13 cellular contexts compared by ENCODE assay signal in the genomic region with DNA sequence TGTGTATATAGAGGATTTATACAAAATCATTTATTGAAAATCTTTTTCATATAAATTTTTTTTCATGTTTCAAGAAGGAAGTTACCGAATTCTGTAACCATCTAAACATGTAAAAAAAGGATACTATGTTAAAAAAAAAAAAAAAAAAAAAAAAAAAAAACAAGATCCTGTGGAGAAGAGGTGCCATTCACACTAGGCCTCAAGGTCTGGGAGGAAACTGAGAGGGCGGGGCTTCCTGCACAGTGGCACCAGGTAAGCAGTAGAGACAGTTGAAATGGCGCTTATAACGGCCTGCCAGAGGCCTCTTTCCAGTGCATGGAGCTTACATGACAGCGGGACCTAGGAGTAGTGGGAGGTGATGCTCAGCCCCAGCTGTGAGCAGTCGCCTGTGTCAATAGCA. TPM values are rescaled to one million over a fixed set of nuclear protein-coding genes. Genes with fewer than 3 reads are reported as not detected.
DNase-seq lines count a peak whose midpoint lies in the region; ATAC-seq, FAIRE-seq and TF ChIP-seq lines count a peak whose summit lies in the region.
"Had no signal": no experiment of that assay in that cellular context is flagged by ENCODE, and none has a peak within 500 bp of the region (broad histone marks: within the 10 kb centered on the region; RNA-seq: fewer than 3 reads in every experiment).

No MANE protein-coding gene starts in this region.

- H3K27me3 ChIP-seq in Peyer's patch (no peaks in the 10 kb centered on the region), astrocyte (ENCODE audit: insufficient read depth, low read length) (no peaks in the 10 kb centered on the region), trophoblast cell (ENCODE audit: insufficient read depth, low read length) (no peaks in the 10 kb centered on the region)

- H3K9ac ChIP-seq in astrocyte (ENCODE audit: low read length) (no peak overlapping the region), trophoblast cell (ENCODE audit: low read length) (no peak overlapping the region)

- no peak overlapping the region for H2BK120ac ChIP-seq in trophoblast cell (ENCODE audit: insufficient read depth, low read length, poor library complexity)

- no peak for FAIRE-seq in astrocyte (lab: Jason Lieb, UNC)
- FAIRE-seq: urothelium cell line had no signal

- peak; percentile 17 for DNase-seq in activated T-helper 1 cell treated with Interleukin-2 at 50 U/mL for 16 hours (ENCODE audit: low read depth)
- no peak for DNase-seq in activated T-helper 1 cell treated with anti-CD3 and anti-CD28 coated beads, Interleukin-12 subunit alpha, Interleukin-12 subunit beta, Interleukin-2, Interleukin-4 antibody, amounts not matched to agents 30 ng/mL and 10 ng/mL and 1 ng/mL, durations not matched to agents 14 hours and 24 hours and 36 hours (ENCODE audit: low spot score)
- DNase-seq in Peyer's patch, result peak in 2 of 3 donors; percentile 54 to 66
- no peak for DNase-seq in astrocyte (ENCODE audit: low read depth)
- DNase-seq in trophoblast cell, result no peak
- DNase-seq in 8988T, result no peak
- DNase-seq: aorta, foreskin fibroblast, mesenchymal stem cell had no signal

- H3K4me2 ChIP-seq in astrocyte (ENCODE audit: low read length) (no peak overlapping the region), trophoblast cell (ENCODE audit: low read length) (no peak overlapping the region)

- no peaks in the 10 kb centered on the region for H3K9me3 Mint-ChIP-seq in activated T-helper 1 cell treated with anti-CD3 and anti-CD28 coated beads, Interleukin-12 subunit alpha, Interleukin-12 subunit beta, Interleukin-2, Interleukin-4 antibody, amounts not matched to agents 30 ng/mL and 10 ng/mL and 1 ng/mL, durations not matched to agents 14 hours and 24 hours and 36 hours
- H3K9me3 Mint-ChIP-seq in astrocyte (ENCODE audit: unreplicated experiment), result no peaks in the 10 kb centered on the region

- H3K36me3 ChIP-seq in Peyer's patch (peaks cover 0 to 9% (median 0%) of the 10 kb centered on the region in 3 donors), astrocyte (ENCODE audit: insufficient read depth, low read length) (peaks cover 14% of the 10 kb centered on the region), trophoblast cell (ENCODE audit: control insufficient read depth in 1 of 2, insufficient read depth in 2 of 2, low read length in 2 of 2) (peaks cover 2 to 11% of the 10 kb centered on the region in 2 experiments)

- no peak overlapping the region for H3K4me3 Mint-ChIP-seq in activated T-helper 1 cell treated with anti-CD3 and anti-CD28 coated beads, Interleukin-12 subunit alpha, Interleukin-12 subunit beta, Interleukin-2, Interleukin-4 antibody, amounts not matched to agents 30 ng/mL and 10 ng/mL and 1 ng/mL, durations not matched to agents 14 hours and 24 hours and 36 hours
- no peak overlapping the region for H3K4me3 Mint-ChIP-seq in astrocyte (ENCODE audit: unreplicated experiment)
- H3K4me3 Mint-ChIP-seq: B cell had no signal

- no peak overlapping the region for H3K18ac ChIP-seq in trophoblast cell (ENCODE audit: low read length)

- peaks cover 20% of the 10 kb centered on the region for H3K79me2 ChIP-seq in astrocyte (ENCODE audit: insufficient read depth, low read length)
- H3K79me2 ChIP-seq in trophoblast cell (ENCODE audit: control insufficient read depth, insufficient read depth, low read length, poor library complexity), result no peaks in the 10 kb centered on the region

- H3K4me1 ChIP-seq in Peyer's patch (no peaks in the 10 kb centered on the region), astrocyte (ENCODE audit: insufficient read depth, low read length) (peaks cover 12% of the 10 kb centered on the region), trophoblast cell (ENCODE audit: control insufficient read depth in 1 of 2, insufficient read depth in 2 of 2, low read length in 2 of 2) (peaks cover 0 to 4% of the 10 kb centered on the region in 2 experiments)

- H3K4me3 ChIP-seq in Peyer's patch, result no peak overlapping the region
- no peak overlapping the region for H3K4me3 ChIP-seq in astrocyte (ENCODE audit: insufficient read depth, low read depth, low read length)
- H3K4me3 ChIP-seq in trophoblast cell (ENCODE audit: low read depth, low read length), result no peak overlapping the region

- WGBS in trophoblast cell (ENCODE audit: extremely low coverage, insufficient coverage, insufficient read length), result no CpG with 5 or more reads among the region's 6 CpGs

- peak overlapping the region; percentile 19 for H4K91ac ChIP-seq in trophoblast cell (ENCODE audit: low read depth, low read length)

- H3K36me3 Mint-ChIP-seq in activated T-helper 1 cell treated with anti-CD3 and anti-CD28 coated beads, Interleukin-12 subunit alpha, Interleukin-12 subunit beta, Interleukin-2, Interleukin-4 antibody, amounts not matched to agents 30 ng/mL and 10 ng/mL and 1 ng/mL, durations not matched to agents 14 hours and 24 hours and 36 hours (ENCODE audit: low read depth), result peaks cover 24% of the 10 kb centered on the region
- peaks cover 6% of the 10 kb centered on the region for H3K36me3 Mint-ChIP-seq in astrocyte (ENCODE audit: low read depth, unreplicated experiment)

- H3K9me3 ChIP-seq in Peyer's patch (no peaks in the 10 kb centered on the region), astrocyte (ENCODE audit: insufficient read depth, low read depth, low read length) (no peaks in the 10 kb centered on the region), trophoblast cell (ENCODE audit: insufficient read depth, low read depth, low read length) (no peaks in the 10 kb centered on the region)

- intact Hi-C loops in activated T-helper 1 cell treated with anti-CD3 and anti-CD28 coated beads, Interleukin-12 subunit alpha, Interleukin-12 subunit beta, Interleukin-2, Interleukin-4 antibody, amounts not matched to agents 30 ng/mL and 10 ng/mL and 1 ng/mL, durations not matched to agents 14 hours and 24 hours and 36 hours (cut with micrococcal nuclease), result no loop called here

- no peak overlapping the region for H2BK5ac ChIP-seq in trophoblast cell (ENCODE audit: low read depth, low read length, poor library complexity)

- H3K23ac ChIP-seq in trophoblast cell (ENCODE audit: low read length), result no peak overlapping the region

- no peak overlapping the region for H4K8ac ChIP-seq in trophoblast cell (ENCODE audit: low read depth, low read length)

- H4K12ac ChIP-seq in trophoblast cell (ENCODE audit: low read depth, low read length), result peak overlapping the region; percentile 2

- H2AK5ac ChIP-seq in trophoblast cell (ENCODE audit: low read length), result no peak overlapping the region

- peaks cover 2% of the 10 kb centered on the region for H3K79me1 ChIP-seq in trophoblast cell (ENCODE audit: low read length)

- ATAC-seq in HG03460 (IDR thresholded peaks at IDR 0.05; ENCODE audit: unreplicated experiment), result no peak
- no peak for ATAC-seq in GM21723 (IDR thresholded peaks at IDR 0.05; ENCODE audit: unreplicated experiment)

- TF ChIP-seq POLR2A in Peyer's patch (IDR thresholded peaks at IDR 0.05), result no peak

- no peak overlapping the region for H2BK12ac ChIP-seq in trophoblast cell (ENCODE audit: low read length)

- H3K27ac ChIP-seq in Peyer's patch (peak overlapping the region in 1 of 4 donors; percentile 45), astrocyte (ENCODE audit: low read depth, low read length) (peak overlapping the region; percentile 94), trophoblast cell (ENCODE audit: low read depth, low read length) (no peak overlapping the region)

- no peaks in the 10 kb centered on the region for H4K20me1 ChIP-seq in astrocyte (ENCODE audit: insufficient read depth, low read length)

- H3K27me3 Mint-ChIP-seq in activated T-helper 1 cell treated with anti-CD3 and anti-CD28 coated beads, Interleukin-12 subunit alpha, Interleukin-12 subunit beta, Interleukin-2, Interleukin-4 antibody, amounts not matched to agents 30 ng/mL and 10 ng/mL and 1 ng/mL, durations not matched to agents 14 hours and 24 hours and 36 hours (ENCODE audit: insufficient read depth), result no peaks in the 10 kb centered on the region
- H3K27me3 Mint-ChIP-seq in astrocyte (ENCODE audit: low read depth, unreplicated experiment), result no peaks in the 10 kb centered on the region
- H3K27me3 Mint-ChIP-seq: B cell had no signal

- no peak for TF ChIP-seq CTCF in Peyer's patch (IDR thresholded peaks at IDR 0.05)
- no peak for TF ChIP-seq CTCF in astrocyte (IDR thresholded peaks at IDR 0.05; ENCODE audit: insufficient read depth, low read depth, low read length)

- no peak overlapping the region for H3K4ac ChIP-seq in trophoblast cell (ENCODE audit: low read depth, low read length)

- peaks cover 19% of the 10 kb centered on the region for H3K4me1 Mint-ChIP-seq in activated T-helper 1 cell treated with anti-CD3 and anti-CD28 coated beads, Interleukin-12 subunit alpha, Interleukin-12 subunit beta, Interleukin-2, Interleukin-4 antibody, amounts not matched to agents 30 ng/mL and 10 ng/mL and 1 ng/mL, durations not matched to agents 14 hours and 24 hours and 36 hours (ENCODE audit: low read depth)
- H3K4me1 Mint-ChIP-seq in astrocyte (ENCODE audit: low read depth, unreplicated experiment), result peaks cover 14% of the 10 kb centered on the region

- no peak overlapping the region for H2AFZ ChIP-seq in astrocyte (ENCODE audit: low read depth, low read length)
- no peak overlapping the region for H2AFZ ChIP-seq in trophoblast cell (ENCODE audit: insufficient read depth, low read length, poor library complexity)

- no peak overlapping the region for H3K14ac ChIP-seq in trophoblast cell (ENCODE audit: low read length)

- no peak overlapping the region for H3K27ac Mint-ChIP-seq in activated T-helper 1 cell treated with anti-CD3 and anti-CD28 coated beads, Interleukin-12 subunit alpha, Interleukin-12 subunit beta, Interleukin-2, Interleukin-4 antibody, amounts not matched to agents 30 ng/mL and 10 ng/mL and 1 ng/mL, durations not matched to agents 14 hours and 24 hours and 36 hours
- H3K27ac Mint-ChIP-seq in astrocyte (ENCODE audit: unreplicated experiment), result peak overlapping the region; percentile 83
- H3K27ac Mint-ChIP-seq: B cell had no signal

RNA-seq across cellular contexts. Expression of a gene that starts 17.5 kb away (rescaled TPM):
- 16.4 and 16.5 TPM in 2 replicates for total RNA-seq in activated T-helper 1 cell treated with anti-CD3 and anti-CD28 coated beads, Interleukin-12 subunit alpha, Interleukin-12 subunit beta, Interleukin-2, Interleukin-4 antibody, amounts not matched to agents 30 ng/mL and 10 ng/mL and 1 ng/mL, durations not matched to agents 14 hours and 24 hours and 36 hours
- 10 to 100 TPM; 13.3 to 23.6 (median 18.8) TPM for total RNA-seq in Peyer's patch
- total RNA-seq in astrocyte, result 16.6 and 17.0 TPM in 2 replicates
- polyA plus RNA-seq in trophoblast cell (2013), result 8.8 and 9.2 TPM in 2 replicates

RNA-seq across cellular contexts. Expression of a gene that starts 17.6 kb away (rescaled TPM):
- 21.9 and 22.0 TPM in 2 replicates for total RNA-seq in activated T-helper 1 cell treated with anti-CD3 and anti-CD28 coated beads, Interleukin-12 subunit alpha, Interleukin-12 subunit beta, Interleukin-2, Interleukin-4 antibody, amounts not matched to agents 30 ng/mL and 10 ng/mL and 1 ng/mL, durations not matched to agents 14 hours and 24 hours and 36 hours
- 100 to 1,000 TPM in 1 of 4 donors, 10 to 100 TPM in 3; 20.8 to 135 (median 49.4) TPM for total RNA-seq in Peyer's patch
- 16.1 and 22.0 TPM in 2 replicates for total RNA-seq in astrocyte
- 35.8 and 38.2 TPM in 2 replicates for polyA plus RNA-seq in trophoblast cell (2013)

RNA-seq across cellular contexts. Expression of a gene that starts 28.0 kb away (rescaled TPM):
- 9.4 and 11.8 TPM in 2 replicates for total RNA-seq in activated T-helper 1 cell treated with anti-CD3 and anti-CD28 coated beads, Interleukin-12 subunit alpha, Interleukin-12 subunit beta, Interleukin-2, Interleukin-4 antibody, amounts not matched to agents 30 ng/mL and 10 ng/mL and 1 ng/mL, durations not matched to agents 14 hours and 24 hours and 36 hours
- 10 to 100 TPM in 3 of 4 donors, 1 to 10 TPM in 1; 8.9 to 56.9 (median 12.8) TPM for total RNA-seq in Peyer's patch
- 31.2 and 34.2 TPM in 2 replicates for total RNA-seq in astrocyte
- polyA plus RNA-seq in trophoblast cell (2013), result 78.2 and 82.7 TPM in 2 replicates

Comparison
In these comparisons a context has a peak if more than half of its experiments do, and no peak if none do; other contexts are left out.
1. DNase-seq: peak in activated T-helper 1 cell treated with Interleukin-2 at 50 U/mL for 16 hours (single experiment) and Peyer's patch (2 of 3); none in activated T-helper 1 cell treated with anti-CD3 and anti-CD28 coated beads, Interleukin-12 subunit alpha, Interleukin-12 subunit beta, Interleukin-2, Interleukin-4 antibody, amounts not matched to agents 30 ng/mL and 10 ng/mL and 1 ng/mL, durations not matched to agents 14 hours and 24 hours and 36 hours (single experiment), astrocyte (single experiment), trophoblast cell (0 of 2) and 8988T (single experiment).